In genomic region chr1:77976433-77977076, GRCh38 we compare ENCODE assay signal across 1 cellular context.
TF ChIP-seq lines count a peak whose summit lies in the region.

No MANE protein-coding gene starts in this region.

TF ChIP-seq in H1, 55 proteins besides CTCF, POLR2A, EP300 and RAD21 (continued from another document):
- no peak for TF ChIP-seq SUZ12 (IDR thresholded peaks at IDR 0.05; ENCODE audit: low read length)
- TF ChIP-seq POLR2AphosphoS5 (IDR thresholded peaks at IDR 0.05; ENCODE audit: low read depth, low read length): peak; percentile 65; the same call in 1 of the 2 replicates
TF ChIP-seq in H1: peak in this region for 1.
